Comparison of ENCODE assay signal across 19 cellular contexts in the genomic region with DNA sequence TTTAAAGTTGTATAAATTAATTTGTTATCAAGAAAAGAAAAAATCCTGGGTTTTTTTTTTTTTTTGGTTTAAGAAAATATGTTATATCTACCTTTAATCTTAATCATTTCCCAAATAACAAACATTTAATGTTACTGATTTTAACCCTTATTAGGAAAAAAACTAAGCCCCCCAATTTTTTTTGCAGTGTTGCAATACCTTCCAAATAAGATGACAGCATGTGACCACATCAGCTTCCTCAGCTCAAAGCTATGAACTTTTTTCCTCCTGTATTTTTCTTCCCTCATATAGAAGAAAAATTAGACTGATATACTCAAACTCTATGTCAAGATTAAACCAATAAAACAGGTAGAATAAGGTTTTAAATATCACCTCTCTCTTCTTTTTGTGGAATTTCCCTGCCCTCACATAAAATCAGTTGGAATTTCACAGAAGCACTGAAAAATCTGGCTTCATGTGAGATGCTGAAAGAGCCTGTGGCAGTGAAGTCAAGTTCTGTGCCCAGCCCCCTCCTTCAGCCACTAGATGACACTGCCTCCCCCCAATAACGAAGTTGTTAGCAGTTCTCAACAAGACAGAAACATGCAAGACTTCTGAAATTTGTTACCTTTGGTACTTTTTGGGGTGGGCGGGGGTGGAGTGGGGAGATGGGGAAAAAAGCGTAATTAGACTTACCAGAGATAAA. TPM values are rescaled to one million over a fixed set of nuclear protein-coding genes. Genes with fewer than 3 reads are reported as not detected.
A peak's percentile ranks its signal among the peaks of the same experiment; 100 is the strongest.
DNase-seq lines count a peak whose midpoint lies in the region; ATAC-seq and TF ChIP-seq lines count a peak whose summit lies in the region.
"Had no signal": no experiment of that assay in that cellular context is flagged by ENCODE, and none has a peak within 500 bp of the region (broad histone marks: within the 10 kb centered on the region; RNA-seq: fewer than 3 reads in every experiment).

No MANE protein-coding gene starts in this region.

- H3K27ac ChIP-seq in GM23338 (ENCODE audit: low read depth) (no peak overlapping the region), SK-N-MC (no peak overlapping the region; the same call in 1 of the 2 replicates), mesenchymal stem cell (ENCODE audit: low read length, poor library complexity, severe bottlenecking) (no peak overlapping the region)
- H3K27ac ChIP-seq: colonic mucosa, foreskin keratinocyte, vagina had no signal

- no peaks in the 10 kb centered on the region for H3K9me2 ChIP-seq in GM23338 (ENCODE audit: insufficient read depth)

- H3K4me3 ChIP-seq in GM23338 (no peak overlapping the region), SK-N-MC (no peak overlapping the region), mesenchymal stem cell (ENCODE audit: insufficient read depth in 1 of 2, low read depth in 1 of 2, low read length in 2 of 2) (no peak overlapping the region)
- H3K4me3 ChIP-seq: colonic mucosa, vagina had no signal

- H3K9ac ChIP-seq in SK-N-MC (ENCODE audit: insufficient read length) (peak overlapping the region; percentile 55), mesenchymal stem cell (ENCODE audit: low read length) (peak overlapping the region; percentile 49)

- peaks cover 5% of the 10 kb centered on the region for H3K9me3 Mint-ChIP-seq in activated CD8-positive, alpha-beta T cell treated with anti-CD3 and anti-CD28 coated beads for 36 hours
- no peaks in the 10 kb centered on the region for H3K9me3 Mint-ChIP-seq in activated CD8-positive, alpha-beta T cell treated with anti-CD3 and anti-CD28 coated beads, Interleukin-2, amount 10 ng/mL, durations not matched to agents 7 days and 5 days (ENCODE audit: insufficient read depth)
- H3K9me3 Mint-ChIP-seq in GM23338: no peaks in the 10 kb centered on the region
- no peaks in the 10 kb centered on the region for H3K9me3 Mint-ChIP-seq in activated T-helper 17 cell treated with anti-CD3 and anti-CD28 coated beads, Interleukin-2, amount 50 U/mL, for 72 hours

- H3K9me3 ChIP-seq in SK-N-MC (ENCODE audit: low read depth, low read length) (no peaks in the 10 kb centered on the region), mesenchymal stem cell (ENCODE audit: control insufficient read depth, low read length) (no peaks in the 10 kb centered on the region)
- H3K9me3 ChIP-seq: colonic mucosa, vagina had no signal

- peaks cover 8% of the 10 kb centered on the region for H3K27me3 Mint-ChIP-seq in activated CD8-positive, alpha-beta T cell treated with anti-CD3 and anti-CD28 coated beads for 36 hours
- H3K27me3 Mint-ChIP-seq in activated CD8-positive, alpha-beta T cell treated with anti-CD3 and anti-CD28 coated beads, Interleukin-2, amount 10 ng/mL, durations not matched to agents 7 days and 5 days (ENCODE audit: low read depth): peaks cover 36% of the 10 kb centered on the region
- peaks cover 5% of the 10 kb centered on the region for H3K27me3 Mint-ChIP-seq in GM23338 (ENCODE audit: insufficient read depth, low read depth, poor library complexity)
- peaks cover 9% of the 10 kb centered on the region for H3K27me3 Mint-ChIP-seq in activated T-helper 17 cell treated with anti-CD3 and anti-CD28 coated beads, Interleukin-2, amount 50 U/mL, for 72 hours

- H3K36me3 Mint-ChIP-seq in activated CD8-positive, alpha-beta T cell treated with anti-CD3 and anti-CD28 coated beads for 36 hours (ENCODE audit: low read depth): no peaks in the 10 kb centered on the region
- H3K36me3 Mint-ChIP-seq in activated CD8-positive, alpha-beta T cell treated with anti-CD3 and anti-CD28 coated beads, Interleukin-2, amount 10 ng/mL, durations not matched to agents 7 days and 5 days (ENCODE audit: low read depth): no peaks in the 10 kb centered on the region
- peaks cover 3% of the 10 kb centered on the region; the same call in 1 of the 3 replicates for H3K36me3 Mint-ChIP-seq in GM23338 (ENCODE audit: low read depth)
- H3K36me3 Mint-ChIP-seq in activated T-helper 17 cell treated with anti-CD3 and anti-CD28 coated beads, Interleukin-2, amount 50 U/mL, for 72 hours (ENCODE audit: low read depth): no peaks in the 10 kb centered on the region
- H3K36me3 Mint-ChIP-seq: CD8-positive, alpha-beta T cell had no signal

- peaks cover 2% of the 10 kb centered on the region for H3K4me1 Mint-ChIP-seq in activated CD8-positive, alpha-beta T cell treated with anti-CD3 and anti-CD28 coated beads for 36 hours (ENCODE audit: low read depth)
- H3K4me1 Mint-ChIP-seq in activated CD8-positive, alpha-beta T cell treated with anti-CD3 and anti-CD28 coated beads, Interleukin-2, amount 10 ng/mL, durations not matched to agents 7 days and 5 days (ENCODE audit: low read depth): peaks cover 4% of the 10 kb centered on the region
- H3K4me1 Mint-ChIP-seq in GM23338: peaks cover 16% of the 10 kb centered on the region
- H3K4me1 Mint-ChIP-seq in activated T-helper 17 cell treated with anti-CD3 and anti-CD28 coated beads, Interleukin-2, amount 50 U/mL, for 72 hours: no peaks in the 10 kb centered on the region

- H3K36me3 ChIP-seq in GM23338 (ENCODE audit: insufficient read depth) (no peaks in the 10 kb centered on the region), SK-N-MC (ENCODE audit: insufficient read depth, low read length) (no peaks in the 10 kb centered on the region), mesenchymal stem cell (ENCODE audit: control insufficient read depth in 1 of 2, insufficient read depth in 2 of 2, low read depth in 1 of 2, low read length in 2 of 2) (no peaks in the 10 kb centered on the region)
- H3K36me3 ChIP-seq: colonic mucosa, vagina had no signal

- no peaks in the 10 kb centered on the region for H3K79me2 ChIP-seq in GM23338 (replicated peaks; ENCODE audit: insufficient read depth)

- H4K20me1 ChIP-seq in GM23338 (replicated peaks; ENCODE audit: insufficient read depth): no peaks in the 10 kb centered on the region

- no peak overlapping the region for H4K91ac ChIP-seq in mesenchymal stem cell (ENCODE audit: low read length)

- H3K23ac ChIP-seq in mesenchymal stem cell (ENCODE audit: low read length in 2 of 2): no peak overlapping the region

- H3K27ac Mint-ChIP-seq in activated CD8-positive, alpha-beta T cell treated with anti-CD3 and anti-CD28 coated beads for 36 hours: no peak overlapping the region
- no peak overlapping the region for H3K27ac Mint-ChIP-seq in activated CD8-positive, alpha-beta T cell treated with anti-CD3 and anti-CD28 coated beads, Interleukin-2, amount 10 ng/mL, durations not matched to agents 7 days and 5 days
- 0 out of 2 replicates have a peak overlapping the region, but pooled peaks have one; percentile 4 for H3K27ac Mint-ChIP-seq in GM23338
- H3K27ac Mint-ChIP-seq in activated T-helper 17 cell treated with anti-CD3 and anti-CD28 coated beads, Interleukin-2, amount 50 U/mL, for 72 hours: no peak overlapping the region
- H3K27ac Mint-ChIP-seq: CD8-positive, alpha-beta T cell had no signal

- intact Hi-C loops in activated CD8-positive, alpha-beta T cell treated with anti-CD3 and anti-CD28 coated beads for 36 hours (cut with micrococcal nuclease): loop anchor here (10.0 kb wide), 1 partner anchor 313 kb away; no protein-coding TSS in a partner anchor

- no peak overlapping the region for H3K14ac ChIP-seq in mesenchymal stem cell (ENCODE audit: low read length in 2 of 2)

- H3K4ac ChIP-seq in mesenchymal stem cell (ENCODE audit: low read depth in 1 of 2, low read length in 2 of 2): no peak overlapping the region

- H2BK15ac ChIP-seq in mesenchymal stem cell (ENCODE audit: low read depth, poor library complexity, severe bottlenecking): no peak overlapping the region

- peaks cover 7% of the 10 kb centered on the region; the same call in 1 of the 2 replicates for H3K4me1 ChIP-seq in GM23338 (ENCODE audit: insufficient read depth)
- H3K4me1 ChIP-seq in mesenchymal stem cell (ENCODE audit: control insufficient read depth, insufficient read depth, low read depth, low read length): no peaks in the 10 kb centered on the region
- H3K4me1 ChIP-seq: colonic mucosa, foreskin keratinocyte, vagina had no signal

- POLR2A ChIA-PET in activated CD8-positive, alpha-beta T cell treated with anti-CD3 and anti-CD28 coated beads for 36 hours (lab: Charles Lee): interaction anchor here (1.0 to 1.3 kb wide), 2 partner anchors 44 to 61 kb away, joined by 3 to 4 read pairs; no protein-coding TSS in a partner anchor
- POLR2A ChIA-PET in activated CD8-positive, alpha-beta T cell treated with anti-CD3 and anti-CD28 coated beads, Interleukin-2, amount 10 ng/mL, durations not matched to agents 7 days and 5 days (lab: Charles Lee): no interaction called here

- H2AFZ ChIP-seq in GM23338: no peak overlapping the region
- no peak overlapping the region for H2AFZ ChIP-seq in mesenchymal stem cell (ENCODE audit: low read depth, low read length)

- no peak overlapping the region for H2AK5ac ChIP-seq in mesenchymal stem cell (ENCODE audit: low read length, severe bottlenecking)

- peak; percentile 33 for DNase-seq in activated CD8-positive, alpha-beta T cell treated with anti-CD3 and anti-CD28 coated beads for 36 hours
- no peak for DNase-seq in activated CD8-positive, alpha-beta T cell treated with anti-CD3 and anti-CD28 coated beads, Interleukin-2, amount 10 ng/mL, durations not matched to agents 7 days and 5 days
- peak; percentile 60 for DNase-seq in GM23338 (ENCODE audit: low spot score)
- DNase-seq in SK-N-MC (ENCODE audit: low read depth, low spot score): no peak
- no peak for DNase-seq in mesenchymal stem cell
- no peak for DNase-seq in HPDE6-E6E7 (ENCODE audit: extremely low spot score)
- no peak for DNase-seq in SK-N-DZ (ENCODE audit: low spot score)
- DNase-seq: activated CD8-positive, alpha-beta memory T cell treated with anti-CD3 and anti-CD28 coated beads, Interleukin-2, amount 50 U/mL, for 4 hours; CD8-positive, alpha-beta T cell; colonic mucosa; foreskin keratinocyte; KG1; NCI-H1105 treated with DMSO at 0.1 percent for 48 hours; SHP77 treated with DMSO at 0.1 percent for 48 hours; stimulated activated CD4-positive, alpha-beta T cell treated with anti-CD3 and anti-CD28 coated beads, Interleukin-1b, Interleukin-23, amount 100 ng/mL, for 48 hours; T-helper 9 cell had no signal

- H2BK120ac ChIP-seq in mesenchymal stem cell (ENCODE audit: low read depth, low read length): no peak overlapping the region

- H4K8ac ChIP-seq in mesenchymal stem cell (ENCODE audit: low read length): no peak overlapping the region

- 83% methylated on average over 1 of the region's 3 CpGs for WGBS in mesenchymal stem cell

- no peaks in the 10 kb centered on the region for H3K27me3 ChIP-seq in GM23338 (ENCODE audit: insufficient read depth)
- H3K27me3 ChIP-seq in mesenchymal stem cell (ENCODE audit: control insufficient read depth in 1 of 2, insufficient read depth in 1 of 2, low read length in 2 of 2): no peaks in the 10 kb centered on the region
- H3K27me3 ChIP-seq: colonic mucosa, foreskin keratinocyte, vagina had no signal

- H2BK12ac ChIP-seq in mesenchymal stem cell (ENCODE audit: low read length in 2 of 2): no peak overlapping the region

- ATAC-seq in activated CD8-positive, alpha-beta T cell treated with anti-CD3 and anti-CD28 coated beads for 36 hours: no peak
- ATAC-seq in activated CD8-positive, alpha-beta T cell treated with anti-CD3 and anti-CD28 coated beads, Interleukin-2, amount 10 ng/mL, durations not matched to agents 7 days and 5 days: no peak
- peak; percentile 57 for ATAC-seq in GM23338
- no peak for ATAC-seq in activated T-helper 17 cell treated with anti-CD3 and anti-CD28 coated beads, Interleukin-2, amount 50 U/mL, for 72 hours (replicated peaks)
- ATAC-seq: CD8-positive, alpha-beta T cell; foreskin keratinocyte; left lobe of liver had no signal

- H3K4me2 ChIP-seq in GM23338 (no peak overlapping the region), mesenchymal stem cell (ENCODE audit: low read length, poor library complexity, severe bottlenecking) (no peak overlapping the region)

- no peaks in the 10 kb centered on the region for H3K79me1 ChIP-seq in mesenchymal stem cell (replicated peaks; ENCODE audit: low read length, poor library complexity, severe bottlenecking)

- CTCF ChIA-PET in activated CD8-positive, alpha-beta T cell treated with anti-CD3 and anti-CD28 coated beads for 36 hours (lab: Charles Lee): interaction anchor here (0.8 to 4.9 kb wide), 4 partner anchors 10 to 61 kb away, joined by 3 to 59 read pairs (median 33); no protein-coding TSS in a partner anchor
- CTCF ChIA-PET in activated CD8-positive, alpha-beta T cell treated with anti-CD3 and anti-CD28 coated beads, Interleukin-2, amount 10 ng/mL, durations not matched to agents 7 days and 5 days (lab: Charles Lee): interaction anchor here (0.6 to 4.8 kb wide), 10 partner anchors 10 to 61 kb away, joined by 3 to 48 read pairs (median 4); no protein-coding TSS in a partner anchor

- TF ChIP-seq CTCF in activated CD8-positive, alpha-beta T cell treated with anti-CD3 and anti-CD28 coated beads for 36 hours (IDR thresholded peaks at IDR 0.05): no peak
- TF ChIP-seq CTCF in GM23338 (conservative IDR thresholded peaks at IDR 0.05; ENCODE audit: low read depth in 2 of 2): peak; percentile 34 to 68

- no peak overlapping the region for H3K18ac ChIP-seq in mesenchymal stem cell (ENCODE audit: low read depth in 1 of 2, low read length in 2 of 2)

- no peak overlapping the region for H2BK5ac ChIP-seq in mesenchymal stem cell (ENCODE audit: low read depth, low read length, poor library complexity, severe bottlenecking)

- no peaks in the 10 kb centered on the region for H3F3A ChIP-seq in GM23338 (replicated peaks; ENCODE audit: low read depth)

- no peak overlapping the region for H3K4me3 Mint-ChIP-seq in activated CD8-positive, alpha-beta T cell treated with anti-CD3 and anti-CD28 coated beads for 36 hours
- no peak overlapping the region for H3K4me3 Mint-ChIP-seq in activated CD8-positive, alpha-beta T cell treated with anti-CD3 and anti-CD28 coated beads, Interleukin-2, amount 10 ng/mL, durations not matched to agents 7 days and 5 days
- no peak overlapping the region for H3K4me3 Mint-ChIP-seq in GM23338
- no peak overlapping the region for H3K4me3 Mint-ChIP-seq in activated T-helper 17 cell treated with anti-CD3 and anti-CD28 coated beads, Interleukin-2, amount 50 U/mL, for 72 hours
- H3K4me3 Mint-ChIP-seq: CD8-positive, alpha-beta T cell had no signal

RNA-seq across cellular contexts. Expression of gene SMYD2, which starts 9.6 kb away (rescaled TPM):
- total RNA-seq in activated CD8-positive, alpha-beta T cell treated with anti-CD3 and anti-CD28 coated beads for 36 hours: 10 to 100 TPM; 37.4 to 40.6 TPM
- total RNA-seq in activated CD8-positive, alpha-beta T cell treated with anti-CD3 and anti-CD28 coated beads, Interleukin-2, amount 10 ng/mL, durations not matched to agents 7 days and 5 days: 10 to 100 TPM; 37.2 to 38.4 TPM
- total RNA-seq in GM23338 (2014; rRNA removed; shearing (Covaris generic)): 2.3 and 3.6 TPM in 2 replicates
- 5.8 and 5.9 TPM in 2 replicates for polyA plus RNA-seq in GM23338 (2016; fragmentation: Nextera tagmentation; extraction: Ambion mirVana)
- 26.9 TPM for polyA plus RNA-seq in mesenchymal stem cell (2013, experiment 1 of 2)
- polyA plus RNA-seq in mesenchymal stem cell (2013, experiment 2 of 2): 27.4 TPM
- 34.4 and 34.6 TPM in 2 replicates for polyA plus RNA-seq in SK-N-DZ (2014; cell fraction: cytosol; rRNA removed)
- 75.3 and 87.8 TPM in 2 replicates for polyA plus RNA-seq in SK-N-DZ (2014; cell fraction: nucleus; rRNA removed)
- 10 to 100 TPM; 35.2 to 50.9 TPM for total RNA-seq in activated T-helper 17 cell treated with anti-CD3 and anti-CD28 coated beads, Interleukin-2, amount 50 U/mL, for 72 hours

Comparison
In these comparisons a context has a peak if more than half of its experiments do, and no peak if none do; other contexts are left out.
1. DNase-seq: peak in activated CD8-positive, alpha-beta T cell treated with anti-CD3 and anti-CD28 coated beads for 36 hours (single experiment) and GM23338 (single experiment); none in activated CD8-positive, alpha-beta T cell treated with anti-CD3 and anti-CD28 coated beads, Interleukin-2, amount 10 ng/mL, durations not matched to agents 7 days and 5 days (single experiment), SK-N-MC (single experiment), mesenchymal stem cell (single experiment), HPDE6-E6E7 (single experiment) and SK-N-DZ (single experiment).